ENCODE assay signal across 25 cellular contexts in the genomic region with DNA sequence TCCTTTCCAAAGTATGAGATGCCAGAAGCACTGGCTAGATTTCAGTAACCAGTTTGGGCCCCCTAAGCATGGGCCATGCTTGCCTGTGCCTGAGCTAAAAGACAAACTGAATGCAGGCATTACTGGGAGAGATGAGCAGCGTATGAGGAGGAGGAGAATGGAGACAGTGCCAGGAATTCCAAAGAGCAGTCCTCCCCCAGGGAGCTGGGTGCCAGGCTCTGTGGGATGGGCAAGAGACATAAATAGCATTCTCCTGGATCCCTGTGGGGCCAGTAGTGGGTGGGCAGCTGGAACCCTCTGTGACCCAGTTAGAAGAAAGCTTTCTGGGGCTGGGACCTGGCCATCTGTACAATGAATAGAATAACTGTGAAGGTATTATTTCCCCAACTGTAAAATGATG.
DNase-seq lines count a peak whose midpoint lies in the region; ATAC-seq and TF ChIP-seq lines count a peak whose summit lies in the region.
"Had no signal": no experiment of that assay in that cellular context is flagged by ENCODE, and none has a peak within 500 bp of the region (broad histone marks: within the 10 kb centered on the region; RNA-seq: fewer than 3 reads in every experiment).

No MANE protein-coding gene starts in this region.

- H3K4me1 ChIP-seq in BLaER1 treated with 17β-estradiol and CSF1 and Interleukin-3, amounts not matched to agents 10 nM and 100 nM, result peaks cover 8 to 24% (median 16%) of the 10 kb centered on the region in 10 experiments; a peak in 19 of 20 replicates
- peaks cover 0 to 18% of the 10 kb centered on the region in 2 donors for H3K4me1 ChIP-seq in right atrium auricular region
- H3K4me1 ChIP-seq: A549, Caco-2, lower lobe of right lung, psoas muscle, tibial artery had no signal

- H3K4me2 ChIP-seq in BLaER1 treated with 17β-estradiol and CSF1 and Interleukin-3, amounts not matched to agents 10 nM and 100 nM, result peak overlapping the region in 10 of 11 experiments; percentile 14 to 74 (median 55); a peak in 18 of 22 replicates
- H3K4me2 ChIP-seq: A549 had no signal

- peak overlapping the region in 1 of 11 experiments; percentile 5; a peak in 1 of 22 replicates for H3K27ac ChIP-seq in BLaER1 treated with 17β-estradiol and CSF1 and Interleukin-3, amounts not matched to agents 10 nM and 100 nM
- peak overlapping the region in 19 of 59 donors; percentile 15 to 73 (median 46) for H3K27ac ChIP-seq in dorsolateral prefrontal cortex
- H3K27ac ChIP-seq in right atrium auricular region, result peak overlapping the region; percentile 45 to 59
- H3K27ac ChIP-seq: A549, lower lobe of right lung, psoas muscle, skin epidermis, tibial artery had no signal

- H4K20me1 ChIP-seq in BLaER1 treated with 17β-estradiol and CSF1 and Interleukin-3, amounts not matched to agents 10 nM and 100 nM, result no peaks in the 10 kb centered on the region

- H3K27me3 ChIP-seq in BLaER1 treated with 17β-estradiol and CSF1 and Interleukin-3, amounts not matched to agents 10 nM and 100 nM, result no peaks in the 10 kb centered on the region
- H3K27me3 ChIP-seq in dorsolateral prefrontal cortex (no peaks in the 10 kb centered on the region), right atrium auricular region (no peaks in the 10 kb centered on the region)
- H3K27me3 ChIP-seq: tibial artery had no signal

- H3K4me3 ChIP-seq in BLaER1 treated with 17β-estradiol and CSF1 and Interleukin-3, amounts not matched to agents 10 nM and 100 nM, result no peak overlapping the region
- H3K4me3 ChIP-seq in dorsolateral prefrontal cortex (no peak overlapping the region), right atrium auricular region (no peak overlapping the region)
- H3K4me3 ChIP-seq: A549, lower lobe of right lung, psoas muscle, skin epidermis, tibial artery had no signal

- TF ChIP-seq CTCF in dorsolateral prefrontal cortex (IDR thresholded peaks at IDR 0.05 in 54 of 56, conservative IDR thresholded peaks at IDR 0.05 in 2 of 56; ENCODE audit: low read depth in 1 of 56, partially characterized antibody in 56 of 56), result no peak
- TF ChIP-seq CTCF in right atrium auricular region (IDR thresholded peaks at IDR 0.05), result no peak

- DNase-seq in dorsolateral prefrontal cortex (peak in 8 of 10 donors; percentile 35 to 70 (median 59)), right atrium auricular region (ENCODE audit: low spot score) (no peak), putamen (ENCODE audit: low spot score) (peak; percentile 45), NCI-H446 treated with DMSO at 0.1 percent for 48 hours (lab: John Stamatoyannopoulos, UW) (no peak), NCI-H2029 (lab: John Stamatoyannopoulos, UW) (no peak), erythroblast (lab: John Stamatoyannopoulos, UW) (no peak)
- DNase-seq: activated CD4-positive, alpha-beta T cell treated with anti-CD3 and anti-CD28 coated beads for 4 hours; activated effector memory CD4-positive, alpha-beta T cell treated with anti-CD3 and anti-CD28 coated beads, Interleukin-2, amount 50 U/mL, for 16 hours; activated naive CD8-positive, alpha-beta T cell treated with anti-CD3 and anti-CD28 coated beads, Interleukin-2, amount 10 ng/mL, durations not matched to agents 7 days and 5 days; activated T-cell treated with anti-CD3 and anti-CD28 coated beads, Interleukin-2, amount 50 U/mL, for 1 hour; AML-193; Caco-2; DMS79; GF-D8; HCEC 1CT; lower lobe of right lung; NCI-H1436; NCI-H2107; psoas muscle; stimulated activated naive CD8-positive, alpha-beta T cell treated with anti-CD3 and anti-CD28 coated beads, Interleukin-15, amount 100 ng/mL, for 72 hours; tibial artery had no signal

- TF ChIP-seq POLR2A in erythroblast (IDR thresholded peaks at IDR 0.05; ENCODE audit: low read length), result no peak

- ATAC-seq in GM21526 (IDR thresholded peaks at IDR 0.05; ENCODE audit: low FRiP score, unreplicated experiment), result no peak
- ATAC-seq: A549; psoas muscle; stimulated activated naive CD8-positive, alpha-beta T cell treated with anti-CD3 and anti-CD28 coated beads, Interleukin-15, amount 100 ng/mL, for 72 hours had no signal

- no peaks in the 10 kb centered on the region for H3K9me3 ChIP-seq in BLaER1 treated with 17β-estradiol and CSF1 and Interleukin-3, amounts not matched to agents 10 nM and 100 nM (replicated peaks in 1 of 11)
- H3K9me3 ChIP-seq in right atrium auricular region, result no peaks in the 10 kb centered on the region
- H3K9me3 ChIP-seq: A549, Caco-2, lower lobe of right lung, psoas muscle, tibial artery had no signal

- H3K36me3 ChIP-seq in BLaER1 treated with 17β-estradiol and CSF1 and Interleukin-3, amounts not matched to agents 10 nM and 100 nM, result no peaks in the 10 kb centered on the region
- H3K36me3 ChIP-seq in right atrium auricular region, result no peaks in the 10 kb centered on the region
- H3K36me3 ChIP-seq: lower lobe of right lung, tibial artery had no signal

- intact Hi-C loops in dorsolateral prefrontal cortex (cut with DNase I), result no loop called here

- H3K9ac ChIP-seq in BLaER1 treated with 17β-estradiol and CSF1 and Interleukin-3, amounts not matched to agents 10 nM and 100 nM, result no peak overlapping the region

Comparison
In these comparisons a context has a peak if more than half of its experiments do, and no peak if none do; other contexts are left out.
1. DNase-seq: peak in dorsolateral prefrontal cortex (8 of 10) and putamen (single experiment); none in right atrium auricular region (single experiment), NCI-H446 treated with DMSO at 0.1 percent for 48 hours (single experiment), NCI-H2029 (single experiment) and erythroblast (0 of 2).